In genomic region chr17:80153004-80153403, GRCh38 we compare ENCODE assay signal across 18 cellular contexts. TPM values are rescaled to one million over a fixed set of nuclear protein-coding genes. Genes with fewer than 3 reads are reported as not detected.
A peak's percentile ranks its signal among the peaks of the same experiment; 100 is the strongest.
DNase-seq lines count a peak whose midpoint lies in the region; ATAC-seq and TF ChIP-seq lines count a peak whose summit lies in the region.
"Had no signal": no experiment of that assay in that cellular context is flagged by ENCODE, and none has a peak within 500 bp of the region (broad histone marks: within the 10 kb centered on the region; RNA-seq: fewer than 3 reads in every experiment).

No MANE protein-coding gene starts in this region.

- no peaks in the 10 kb centered on the region for H3K27me3 Mint-ChIP-seq in activated B cell treated with CpG ODN at 0.5 μM for 24 hours
- H3K27me3 Mint-ChIP-seq: T-cell had no signal

- H3K4me1 ChIP-seq in gastroesophageal sphincter, result peaks cover 0 to 20% (median 0%) of the 10 kb centered on the region in 3 donors

- peaks cover 18% of the 10 kb centered on the region for H3K4me1 Mint-ChIP-seq in activated B cell treated with CpG ODN at 0.5 μM for 24 hours

- CTCF ChIA-PET in activated B cell treated with CpG ODN at 0.5 μM for 24 hours (lab: Charles Lee), result no interaction called here

- 87% methylated on average over 3 of the region's 3 CpGs; no CpG with 5 or more reads in 1 of the 2 donors for WGBS in gastroesophageal sphincter (ENCODE audit: low coverage in 1 of 2), 2 donors

- peak; percentile 52 for ATAC-seq in GM18505 (IDR thresholded peaks at IDR 0.05; ENCODE audit: unreplicated experiment)
- ATAC-seq in GM21576 (IDR thresholded peaks at IDR 0.05; ENCODE audit: unreplicated experiment), result peak; percentile 68
- ATAC-seq in HG03159 (IDR thresholded peaks at IDR 0.05; ENCODE audit: unreplicated experiment), result peak; percentile 49
- peak; percentile 14 for ATAC-seq in activated B cell treated with CpG ODN at 0.5 μM for 24 hours (ENCODE audit: low read depth)
- no peak for ATAC-seq in HG03520 (IDR thresholded peaks at IDR 0.05; ENCODE audit: unreplicated experiment)
- no peak for ATAC-seq in gastroesophageal sphincter
- ATAC-seq: Panc1, T-cell had no signal

- no peak overlapping the region for H3K27ac ChIP-seq in coronary artery
- H3K27ac ChIP-seq in gastroesophageal sphincter, result no peak overlapping the region

- H3K4me3 ChIP-seq in coronary artery (no peak overlapping the region), gastroesophageal sphincter (no peak overlapping the region)

- H3K4me3 Mint-ChIP-seq in activated B cell treated with CpG ODN at 0.5 μM for 24 hours, result no peak overlapping the region
- H3K4me3 Mint-ChIP-seq: T-cell had no signal

- TF ChIP-seq POLR2A in GM18505 (IDR thresholded peaks at IDR 0.05; ENCODE audit: borderline replicate concordance, extremely low read depth, insufficient read depth, insufficient read length) (no peak), gastroesophageal sphincter (IDR thresholded peaks at IDR 0.05) (no peak)

- H3K9me3 Mint-ChIP-seq in activated B cell treated with CpG ODN at 0.5 μM for 24 hours, result peaks cover 3% of the 10 kb centered on the region

- no peaks in the 10 kb centered on the region for H3K36me3 ChIP-seq in gastroesophageal sphincter

- POLR2A ChIA-PET in activated B cell treated with CpG ODN at 0.5 μM for 24 hours (lab: Charles Lee), result no interaction called here

- DNase-seq in activated B cell treated with CpG ODN at 0.5 μM for 24 hours (no peak), coronary artery (ENCODE audit: low spot score) (no peak), NCI-H446 treated with DMSO at 0.1 percent for 48 hours (lab: John Stamatoyannopoulos, UW) (no peak)
- DNase-seq: activated CD4-positive, CD25-positive, alpha-beta regulatory T cell treated with anti-CD3 and anti-CD28 coated beads, Interleukin-2, amount 50 U/mL, for 72 hours; cerebellar nuclear complex; kidney glomerular epithelial cell; NCI-H1092 treated with DMSO at 0.1 percent for 48 hours; NCI-H446; stimulated activated CD8-positive, alpha-beta memory T cell treated with anti-CD3 and anti-CD28 coated beads, Interleukin-4, amount 100 ng/mL, for 48 hours; T-cell had no signal

- intact Hi-C loops in activated B cell treated with CpG ODN at 0.5 μM for 24 hours (cut with micrococcal nuclease), result no loop called here

- H3K27me3 ChIP-seq in gastroesophageal sphincter, result no peaks in the 10 kb centered on the region

- TF ChIP-seq CTCF in activated B cell treated with CpG ODN at 0.5 μM for 24 hours (IDR thresholded peaks at IDR 0.05), result no peak
- no peak for TF ChIP-seq CTCF in coronary artery (IDR thresholded peaks at IDR 0.05)
- TF ChIP-seq CTCF in gastroesophageal sphincter (IDR thresholded peaks at IDR 0.05), result no peak

- no peak for TF ChIP-seq EP300 in gastroesophageal sphincter (IDR thresholded peaks at IDR 0.05)

- no peaks in the 10 kb centered on the region for H3K36me3 Mint-ChIP-seq in activated B cell treated with CpG ODN at 0.5 μM for 24 hours (ENCODE audit: low read depth)
- H3K36me3 Mint-ChIP-seq: T-cell had no signal

- peak overlapping the region; percentile 36 for H3K27ac Mint-ChIP-seq in activated B cell treated with CpG ODN at 0.5 μM for 24 hours

- peaks cover 0 to 3% (median 0%) of the 10 kb centered on the region in 3 donors for H3K9me3 ChIP-seq in gastroesophageal sphincter

RNA-seq across cellular contexts. Expression of gene EIF4A3, which starts 6.1 kb away (rescaled TPM):
- total RNA-seq in activated B cell treated with CpG ODN at 0.5 μM for 24 hours, result 84.0 and 88.1 TPM in 2 replicates
- total RNA-seq in gastroesophageal sphincter, result 10 to 100 TPM; 37.9 to 61.6 (median 49.0) TPM

RNA-seq across cellular contexts. Expression of gene CARD14, which starts 16.8 kb away (rescaled TPM):
- not detected in 2 replicates for total RNA-seq in activated B cell treated with CpG ODN at 0.5 μM for 24 hours
- under 1 TPM in 2 of 4 donors, not detected in 2; 0.78 to 0.81 TPM for total RNA-seq in gastroesophageal sphincter
- total RNA-seq: endothelial cell of umbilical vein, pulmonary artery endothelial cell had no signal

RNA-seq across cellular contexts. Expression of gene GAA, which starts 51.6 kb away (rescaled TPM):
- total RNA-seq in activated B cell treated with CpG ODN at 0.5 μM for 24 hours (19.6 and 20.2 TPM in 2 replicates), gastroesophageal sphincter (10 to 100 TPM; 35.6 to 73.2 (median 47.4) TPM)

Comparison
In these comparisons a context has a peak if more than half of its experiments do, and no peak if none do; other contexts are left out.
1. ATAC-seq: peak in GM18505 (single experiment), GM21576 (single experiment), HG03159 (single experiment) and activated B cell treated with CpG ODN at 0.5 μM for 24 hours (single experiment); none in HG03520 (single experiment) and gastroesophageal sphincter (single experiment).